19 cellular contexts compared by ENCODE assay signal in the genomic region with DNA sequence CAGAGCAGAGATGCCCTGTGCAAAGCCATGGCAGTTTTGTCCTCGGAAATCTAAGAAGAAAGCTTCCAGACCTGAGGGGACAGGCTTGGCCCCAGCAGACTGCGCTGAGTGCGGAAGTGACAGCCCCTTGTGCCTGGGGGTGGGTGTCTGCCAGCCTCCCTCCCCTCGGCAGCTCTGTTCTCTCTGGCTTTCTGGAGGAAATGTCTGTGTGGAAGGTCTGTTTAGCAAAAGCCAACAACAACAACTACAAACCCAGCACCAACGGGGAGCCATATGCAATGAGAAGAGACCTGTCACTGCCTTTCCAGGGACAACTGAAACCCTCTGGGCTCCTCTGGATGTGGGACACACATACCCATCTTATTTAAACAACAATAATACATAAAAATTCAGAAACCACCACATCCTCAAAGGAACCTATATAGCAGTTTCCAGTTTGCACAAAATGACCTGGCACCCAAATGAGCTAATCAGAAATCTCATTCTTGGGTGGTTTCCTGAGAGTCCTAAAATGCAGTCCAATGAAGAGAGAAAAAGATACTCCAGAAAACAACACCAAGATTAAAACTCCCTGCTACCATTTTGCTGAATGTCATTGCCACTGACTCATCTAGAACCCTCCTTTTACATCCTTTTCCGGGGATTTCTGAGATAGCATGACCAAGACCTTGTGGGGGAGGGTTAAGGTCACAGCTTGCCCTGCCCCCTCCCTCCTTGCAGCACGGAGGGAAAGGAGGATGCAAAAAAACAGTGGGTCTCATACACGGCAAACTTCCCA.
DNase-seq lines count a peak whose midpoint lies in the region; ATAC-seq lines count a peak whose summit lies in the region.
"Had no signal": no experiment of that assay in that cellular context is flagged by ENCODE, and none has a peak within 500 bp of the region (broad histone marks: within the 10 kb centered on the region; RNA-seq: fewer than 3 reads in every experiment).

No MANE protein-coding gene starts in this region.

- POLR2A ChIA-PET in activated CD4-positive, alpha-beta memory T cell treated with anti-CD3 and anti-CD28 coated beads, Interleukin-2, amount 10 ng/mL, durations not matched to agents 7 days and 5 days (lab: Charles Lee), result interaction anchor here (3.6 kb wide), 1 partner anchor 11 kb away, joined by 22 read pairs; no protein-coding TSS in a partner anchor

- H3K9me3 Mint-ChIP-seq in activated CD8-positive, alpha-beta memory T cell treated with anti-CD3 and anti-CD28 coated beads, Interleukin-2, amount 10 ng/mL, durations not matched to agents 7 days and 5 days (ENCODE audit: low read depth), result no peaks in the 10 kb centered on the region
- H3K9me3 Mint-ChIP-seq in activated CD4-positive, alpha-beta memory T cell treated with anti-CD3 and anti-CD28 coated beads, Interleukin-2, amount 10 ng/mL, durations not matched to agents 7 days and 5 days, result no peaks in the 10 kb centered on the region
- H3K9me3 Mint-ChIP-seq: activated B cell treated with CpG ODN at 0.5 μM for 24 hours, IgD-negative memory B cell had no signal

- H3K27ac Mint-ChIP-seq in activated CD8-positive, alpha-beta memory T cell treated with anti-CD3 and anti-CD28 coated beads, Interleukin-2, amount 10 ng/mL, durations not matched to agents 7 days and 5 days, result peak overlapping the region; percentile 48
- H3K27ac Mint-ChIP-seq in activated CD4-positive, alpha-beta memory T cell treated with anti-CD3 and anti-CD28 coated beads, Interleukin-2, amount 10 ng/mL, durations not matched to agents 7 days and 5 days, result peak overlapping the region; percentile 37
- H3K27ac Mint-ChIP-seq: activated B cell treated with CpG ODN at 0.5 μM for 24 hours, IgD-negative memory B cell had no signal

- H3K36me3 Mint-ChIP-seq in activated CD8-positive, alpha-beta memory T cell treated with anti-CD3 and anti-CD28 coated beads, Interleukin-2, amount 10 ng/mL, durations not matched to agents 7 days and 5 days, result peaks cover 1% of the 10 kb centered on the region
- no peaks in the 10 kb centered on the region for H3K36me3 Mint-ChIP-seq in activated CD4-positive, alpha-beta memory T cell treated with anti-CD3 and anti-CD28 coated beads, Interleukin-2, amount 10 ng/mL, durations not matched to agents 7 days and 5 days (ENCODE audit: low read depth)
- H3K36me3 Mint-ChIP-seq: CD14-positive monocyte had no signal

- peaks cover 12% of the 10 kb centered on the region for H3K4me1 Mint-ChIP-seq in activated CD8-positive, alpha-beta memory T cell treated with anti-CD3 and anti-CD28 coated beads, Interleukin-2, amount 10 ng/mL, durations not matched to agents 7 days and 5 days
- H3K4me1 Mint-ChIP-seq in activated CD4-positive, alpha-beta memory T cell treated with anti-CD3 and anti-CD28 coated beads, Interleukin-2, amount 10 ng/mL, durations not matched to agents 7 days and 5 days, result peaks cover 16% of the 10 kb centered on the region

- H3K4me3 Mint-ChIP-seq in activated CD8-positive, alpha-beta memory T cell treated with anti-CD3 and anti-CD28 coated beads, Interleukin-2, amount 10 ng/mL, durations not matched to agents 7 days and 5 days, result no peak overlapping the region
- H3K4me3 Mint-ChIP-seq in activated CD4-positive, alpha-beta memory T cell treated with anti-CD3 and anti-CD28 coated beads, Interleukin-2, amount 10 ng/mL, durations not matched to agents 7 days and 5 days, result no peak overlapping the region
- H3K4me3 Mint-ChIP-seq: activated B cell treated with CpG ODN at 0.5 μM for 24 hours, IgD-negative memory B cell had no signal

- DNase-seq in activated CD8-positive, alpha-beta memory T cell treated with anti-CD3 and anti-CD28 coated beads, Interleukin-2, amount 10 ng/mL, durations not matched to agents 7 days and 5 days, result peak; percentile 43
- DNase-seq in activated CD8-positive, alpha-beta memory T cell treated with anti-CD3 and anti-CD28 coated beads for 24 hours, result no peak
- no peak for DNase-seq in activated CD4-positive, alpha-beta memory T cell treated with anti-CD3 and anti-CD28 coated beads, Interleukin-2, amount 10 ng/mL, durations not matched to agents 7 days and 5 days
- peak; percentile 45 for DNase-seq in islet precursor cell
- DNase-seq in stimulated activated naive CD8-positive, alpha-beta T cell treated with anti-CD3 and anti-CD28 coated beads, Interleukin-15, Interleukin-2, amounts not matched to agents 100 U/mL and 50 U/mL, for 24 hours, result peak; percentile 22
- DNase-seq in NCI-H69 (lab: John Stamatoyannopoulos, UW), result no peak
- DNase-seq: activated B cell treated with CpG ODN at 0.5 μM for 24 hours; activated naive CD4-positive, alpha-beta T cell treated with anti-CD3 and anti-CD28 coated beads, Interleukin-2, amount 50 U/mL, for 16 hours; brain microvascular endothelial cell; colonic mucosa; lower lobe of right lung; NCI-H1694 treated with DMSO at 0.1 percent for 48 hours; NCI-H2227 treated with DMSO at 0.1 percent for 48 hours; sigmoid colon; T-helper 9 cell had no signal

- ATAC-seq in activated CD8-positive, alpha-beta memory T cell treated with anti-CD3 and anti-CD28 coated beads, Interleukin-2, amount 10 ng/mL, durations not matched to agents 7 days and 5 days, result no peak
- ATAC-seq in stimulated activated naive CD8-positive, alpha-beta T cell treated with anti-CD3 and anti-CD28 coated beads, Interleukin-15, Interleukin-2, amounts not matched to agents 100 U/mL and 50 U/mL, for 24 hours, result peak; percentile 66
- ATAC-seq in GM18870 (IDR thresholded peaks at IDR 0.05; ENCODE audit: unreplicated experiment) (no peak), GM18909 (IDR thresholded peaks at IDR 0.05; ENCODE audit: poor library complexity, unreplicated experiment) (no peak)
- ATAC-seq: lower lobe of right lung had no signal

- CTCF ChIA-PET in activated CD8-positive, alpha-beta memory T cell treated with anti-CD3 and anti-CD28 coated beads, Interleukin-2, amount 10 ng/mL, durations not matched to agents 7 days and 5 days (lab: Charles Lee), result interaction anchor here (1.0 to 1.6 kb wide), 3 partner anchors 11 to 368 kb away, joined by 3 to 5 read pairs (median 4); no protein-coding TSS in a partner anchor
- CTCF ChIA-PET in activated CD4-positive, alpha-beta memory T cell treated with anti-CD3 and anti-CD28 coated beads, Interleukin-2, amount 10 ng/mL, durations not matched to agents 7 days and 5 days (lab: Charles Lee), result interaction anchor here (0.9 to 1.1 kb wide), 2 partner anchors 11 to 12 kb away, joined by 3 to 7 read pairs; no protein-coding TSS in a partner anchor

- peaks cover 34% of the 10 kb centered on the region for H3K27me3 Mint-ChIP-seq in activated CD8-positive, alpha-beta memory T cell treated with anti-CD3 and anti-CD28 coated beads, Interleukin-2, amount 10 ng/mL, durations not matched to agents 7 days and 5 days
- peaks cover 27% of the 10 kb centered on the region for H3K27me3 Mint-ChIP-seq in activated CD4-positive, alpha-beta memory T cell treated with anti-CD3 and anti-CD28 coated beads, Interleukin-2, amount 10 ng/mL, durations not matched to agents 7 days and 5 days

Comparison
In these comparisons a context has a peak if more than half of its experiments do, and no peak if none do; other contexts are left out.
1. DNase-seq: peak in activated CD8-positive, alpha-beta memory T cell treated with anti-CD3 and anti-CD28 coated beads, Interleukin-2, amount 10 ng/mL, durations not matched to agents 7 days and 5 days (single experiment), islet precursor cell (single experiment) and stimulated activated naive CD8-positive, alpha-beta T cell treated with anti-CD3 and anti-CD28 coated beads, Interleukin-15, Interleukin-2, amounts not matched to agents 100 U/mL and 50 U/mL, for 24 hours (single experiment); none in activated CD8-positive, alpha-beta memory T cell treated with anti-CD3 and anti-CD28 coated beads for 24 hours (single experiment), activated CD4-positive, alpha-beta memory T cell treated with anti-CD3 and anti-CD28 coated beads, Interleukin-2, amount 10 ng/mL, durations not matched to agents 7 days and 5 days (single experiment) and NCI-H69 (single experiment).